In the genomic region with DNA sequence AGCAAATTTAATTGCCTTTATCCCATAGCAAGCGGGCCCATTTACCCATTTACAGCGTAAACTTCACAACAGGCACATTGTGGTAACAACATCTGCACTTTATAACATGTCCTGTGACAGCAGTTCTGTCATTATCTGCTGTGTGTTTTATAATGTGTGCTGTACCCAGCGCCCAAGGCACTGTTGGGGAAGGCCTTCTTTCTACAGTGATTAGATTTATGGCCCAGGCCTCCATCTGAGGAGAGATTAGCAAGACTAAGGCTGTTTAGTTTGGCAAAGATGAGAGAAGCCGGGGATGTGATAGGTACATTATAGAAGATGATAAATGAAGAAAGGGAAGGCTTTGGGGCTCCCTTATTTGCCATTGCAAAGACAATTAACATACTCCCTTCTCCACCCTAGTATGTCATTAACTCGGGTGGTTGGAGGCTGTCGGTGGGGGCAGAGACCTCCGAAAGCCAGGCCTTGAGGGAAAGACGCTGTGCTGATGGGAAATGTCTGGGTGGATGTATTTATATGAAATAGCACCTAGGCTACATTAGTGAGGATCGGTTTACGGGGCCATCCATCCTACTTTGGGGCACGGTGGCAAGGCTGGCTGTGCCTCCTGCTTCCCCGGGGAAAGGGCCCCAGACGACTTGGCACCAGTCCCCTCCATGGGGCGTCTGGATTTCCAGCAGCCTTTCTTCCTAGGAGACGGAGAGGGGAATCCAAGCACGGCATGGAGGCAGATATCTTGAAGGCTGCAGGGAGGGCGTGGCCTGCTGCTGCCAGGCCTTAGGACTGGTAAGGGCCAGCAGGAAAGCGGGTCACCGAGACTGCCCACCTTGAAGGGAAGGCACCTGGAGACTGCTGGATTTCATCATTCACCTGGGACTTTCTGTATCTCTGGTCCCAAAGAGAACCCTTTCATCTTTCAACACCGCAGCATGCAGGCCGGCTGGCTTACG, we compare ENCODE assay signal across 1 cellular context.
TF ChIP-seq lines count a peak whose summit lies in the region.

No MANE protein-coding gene starts in this region.

TF ChIP-seq in HEK293, 187 proteins besides CTCF, POLR2A, EP300 and RAD21 (continued from another document and continues in another):
- TF ChIP-seq KLF8 (tag by site-specific recombination; IDR thresholded peaks at IDR 0.05) (no peak), ZNF501 (tag by site-specific recombination; IDR thresholded peaks at IDR 0.05) (no peak), ZNF555 (tag by site-specific recombination; conservative IDR thresholded peaks at IDR 0.05) (no peak), GLIS1 (tag by site-specific recombination; IDR thresholded peaks at IDR 0.05) (peak; percentile 91), IKZF3 (tag by site-specific recombination; IDR thresholded peaks at IDR 0.05) (peak; percentile 72), ZNF23 (tag by site-specific recombination; IDR thresholded peaks at IDR 0.05; ENCODE audit: borderline replicate concordance) (no peak), ZBTB20 (tag by site-specific recombination; IDR thresholded peaks at IDR 0.05) (peak; percentile 25), TRIM28 (IDR thresholded peaks at IDR 0.05; ENCODE audit: borderline replicate concordance, low read length) (peak; percentile 70; the same call in 1 of the 2 replicates), SP7 (tag by site-specific recombination; IDR thresholded peaks at IDR 0.05) (peak; percentile 98), WT1 (tag by site-specific recombination; IDR thresholded peaks at IDR 0.05) (peak; percentile 98), ZNF24 (tag by site-specific recombination; IDR thresholded peaks at IDR 0.05) (peak; percentile 61), ZNF341 (tag by site-specific recombination; IDR thresholded peaks at IDR 0.05; ENCODE audit: low read depth) (peak; percentile 57), ZNF830 (tag by site-specific recombination; IDR thresholded peaks at IDR 0.05; ENCODE audit: low read depth) (no peak), TCF7L2 (IDR thresholded peaks at IDR 0.05; ENCODE audit: borderline replicate concordance, low read depth, low read length) (peak; percentile 84; the same call in 1 of the 2 replicates), ZNF660 (tag by site-specific recombination; IDR thresholded peaks at IDR 0.05) (no peak), OVOL3 (tag by site-specific recombination; IDR thresholded peaks at IDR 0.05) (peak; percentile 79; the same call in 1 of the 2 replicates), MZF1 (tag by site-specific recombination; IDR thresholded peaks at IDR 0.05; ENCODE audit: borderline replicate concordance) (peak; percentile 93), ZBTB1 (tag by site-specific recombination; IDR thresholded peaks at IDR 0.05) (no peak), OSR2 (tag by site-specific recombination; IDR thresholded peaks at IDR 0.05) (peak; percentile 81), SALL2 (tag by site-specific recombination; IDR thresholded peaks at IDR 0.05; ENCODE audit: borderline replicate concordance) (no peak), BCL11A (tag by site-specific recombination; IDR thresholded peaks at IDR 0.05; ENCODE audit: low read depth) (peak; percentile 63; the same call in 1 of the 2 replicates), KLF7 (tag by site-specific recombination; IDR thresholded peaks at IDR 0.05; ENCODE audit: borderline replicate concordance) (peak; percentile 46; the same call in 1 of the 2 replicates), ZSCAN30 (tag by site-specific recombination; IDR thresholded peaks at IDR 0.05) (peak; percentile 72; the same call in 1 of the 2 replicates), ZNF792 (tag by site-specific recombination; IDR thresholded peaks at IDR 0.05) (0 out of 2 replicates have a peak, but pooled peaks have one; percentile 40), ZXDB (tag by site-specific recombination; IDR thresholded peaks at IDR 0.05) (peak; percentile 86), ZBTB17 (tag by site-specific recombination; IDR thresholded peaks at IDR 0.05) (peak; percentile 39; the same call in 1 of the 2 replicates), ZNF121 (tag by site-specific recombination; IDR thresholded peaks at IDR 0.05) (peak; percentile 34; the same call in 1 of the 2 replicates), ZNF274 (IDR thresholded peaks at IDR 0.05; ENCODE audit: low read length) (no peak), ZNF274 (tag by site-specific recombination; IDR thresholded peaks at IDR 0.05; ENCODE audit: borderline replicate concordance) (no peak), ZBTB8A (tag by site-specific recombination; IDR thresholded peaks at IDR 0.05) (peak; percentile 79), BCL11B (tag by site-specific recombination; IDR thresholded peaks at IDR 0.05; ENCODE audit: low read depth) (peak; percentile 12; the same call in 1 of the 2 replicates), ZFP3 (tag by site-specific recombination; IDR thresholded peaks at IDR 0.05; ENCODE audit: low read depth) (no peak; the same call in 1 of the 2 replicates), ZNF561 (tag by site-specific recombination; IDR thresholded peaks at IDR 0.05; ENCODE audit: borderline replicate concordance) (peak; percentile 89), ZNF335 (tag by site-specific recombination; conservative IDR thresholded peaks at IDR 0.05) (peak; percentile 66), PRDM1 (tag by site-specific recombination; IDR thresholded peaks at IDR 0.05) (no peak), GLI2 (tag by site-specific recombination; IDR thresholded peaks at IDR 0.05; ENCODE audit: borderline replicate concordance, low read depth) (peak; percentile 83; the same call in 1 of the 2 replicates), ZNF626 (tag by site-specific recombination; IDR thresholded peaks at IDR 0.05) (no peak), ZNF2 (tag by site-specific recombination; IDR thresholded peaks at IDR 0.05) (0 out of 2 replicates have a peak, but pooled peaks have one; percentile 37)
- TF ChIP-seq, protein P1, sequence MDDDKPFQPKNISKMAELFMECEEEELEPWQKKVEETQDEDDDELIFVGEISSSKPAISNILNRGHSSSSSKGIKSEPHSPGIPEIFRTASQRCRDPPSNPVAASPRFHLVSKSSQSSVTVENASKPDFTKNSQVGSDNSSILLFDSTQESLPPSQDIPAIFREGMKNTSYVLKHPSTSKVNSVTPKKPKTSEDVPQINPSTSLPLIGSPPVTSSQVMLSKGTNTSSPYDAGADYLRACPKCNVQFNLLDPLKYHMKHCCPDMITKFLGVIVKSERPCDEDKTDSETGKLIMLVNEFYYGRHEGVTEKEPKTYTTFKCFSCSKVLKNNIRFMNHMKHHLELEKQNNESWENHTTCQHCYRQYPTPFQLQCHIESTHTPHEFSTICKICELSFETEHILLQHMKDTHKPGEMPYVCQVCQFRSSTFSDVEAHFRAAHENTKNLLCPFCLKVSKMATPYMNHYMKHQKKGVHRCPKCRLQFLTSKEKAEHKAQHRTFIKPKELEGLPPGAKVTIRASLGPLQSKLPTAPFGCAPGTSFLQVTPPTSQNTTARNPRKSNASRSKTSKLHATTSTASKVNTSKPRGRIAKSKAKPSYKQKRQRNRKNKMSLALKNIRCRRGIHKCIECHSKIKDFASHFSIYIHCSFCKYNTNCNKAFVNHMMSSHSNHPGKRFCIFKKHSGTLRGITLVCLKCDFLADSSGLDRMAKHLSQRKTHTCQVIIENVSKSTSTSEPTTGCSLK (tag by site-specific recombination; IDR thresholded peaks at IDR 0.05) = no peak
- TF ChIP-seq, protein P2, sequence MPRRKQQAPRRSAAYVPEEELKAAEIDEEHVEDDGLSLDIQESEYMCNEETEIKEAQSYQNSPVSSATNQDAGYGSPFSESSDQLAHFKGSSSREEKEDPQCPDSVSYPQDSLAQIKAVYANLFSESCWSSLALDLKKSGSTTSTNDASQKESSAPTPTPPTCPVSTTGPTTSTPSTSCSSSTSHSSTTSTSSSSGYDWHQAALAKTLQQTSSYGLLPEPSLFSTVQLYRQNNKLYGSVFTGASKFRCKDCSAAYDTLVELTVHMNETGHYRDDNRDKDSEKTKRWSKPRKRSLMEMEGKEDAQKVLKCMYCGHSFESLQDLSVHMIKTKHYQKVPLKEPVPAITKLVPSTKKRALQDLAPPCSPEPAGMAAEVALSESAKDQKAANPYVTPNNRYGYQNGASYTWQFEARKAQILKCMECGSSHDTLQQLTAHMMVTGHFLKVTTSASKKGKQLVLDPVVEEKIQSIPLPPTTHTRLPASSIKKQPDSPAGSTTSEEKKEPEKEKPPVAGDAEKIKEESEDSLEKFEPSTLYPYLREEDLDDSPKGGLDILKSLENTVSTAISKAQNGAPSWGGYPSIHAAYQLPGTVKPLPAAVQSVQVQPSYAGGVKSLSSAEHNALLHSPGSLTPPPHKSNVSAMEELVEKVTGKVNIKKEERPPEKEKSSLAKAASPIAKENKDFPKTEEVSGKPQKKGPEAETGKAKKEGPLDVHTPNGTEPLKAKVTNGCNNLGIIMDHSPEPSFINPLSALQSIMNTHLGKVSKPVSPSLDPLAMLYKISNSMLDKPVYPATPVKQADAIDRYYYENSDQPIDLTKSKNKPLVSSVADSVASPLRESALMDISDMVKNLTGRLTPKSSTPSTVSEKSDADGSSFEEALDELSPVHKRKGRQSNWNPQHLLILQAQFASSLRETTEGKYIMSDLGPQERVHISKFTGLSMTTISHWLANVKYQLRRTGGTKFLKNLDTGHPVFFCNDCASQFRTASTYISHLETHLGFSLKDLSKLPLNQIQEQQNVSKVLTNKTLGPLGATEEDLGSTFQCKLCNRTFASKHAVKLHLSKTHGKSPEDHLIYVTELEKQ (tag by site-specific recombination; IDR thresholded peaks at IDR 0.05; ENCODE audit: borderline replicate concordance) = peak; percentile 29; the same call in 1 of the 2 replicates
- TF ChIP-seq, protein P3, sequence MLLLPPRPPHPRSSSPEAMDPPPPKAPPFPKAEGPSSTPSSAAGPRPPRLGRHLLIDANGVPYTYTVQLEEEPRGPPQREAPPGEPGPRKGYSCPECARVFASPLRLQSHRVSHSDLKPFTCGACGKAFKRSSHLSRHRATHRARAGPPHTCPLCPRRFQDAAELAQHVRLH (tag by site-specific recombination; IDR thresholded peaks at IDR 0.05) = peak; percentile 79
- TF ChIP-seq, protein P4, sequence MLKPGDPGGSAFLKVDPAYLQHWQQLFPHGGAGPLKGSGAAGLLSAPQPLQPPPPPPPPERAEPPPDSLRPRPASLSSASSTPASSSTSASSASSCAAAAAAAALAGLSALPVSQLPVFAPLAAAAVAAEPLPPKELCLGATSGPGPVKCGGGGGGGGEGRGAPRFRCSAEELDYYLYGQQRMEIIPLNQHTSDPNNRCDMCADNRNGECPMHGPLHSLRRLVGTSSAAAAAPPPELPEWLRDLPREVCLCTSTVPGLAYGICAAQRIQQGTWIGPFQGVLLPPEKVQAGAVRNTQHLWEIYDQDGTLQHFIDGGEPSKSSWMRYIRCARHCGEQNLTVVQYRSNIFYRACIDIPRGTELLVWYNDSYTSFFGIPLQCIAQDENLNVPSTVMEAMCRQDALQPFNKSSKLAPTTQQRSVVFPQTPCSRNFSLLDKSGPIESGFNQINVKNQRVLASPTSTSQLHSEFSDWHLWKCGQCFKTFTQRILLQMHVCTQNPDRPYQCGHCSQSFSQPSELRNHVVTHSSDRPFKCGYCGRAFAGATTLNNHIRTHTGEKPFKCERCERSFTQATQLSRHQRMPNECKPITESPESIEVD (tag by site-specific recombination; IDR thresholded peaks at IDR 0.05) = peak; percentile 72
- TF ChIP-seq, protein P5, sequence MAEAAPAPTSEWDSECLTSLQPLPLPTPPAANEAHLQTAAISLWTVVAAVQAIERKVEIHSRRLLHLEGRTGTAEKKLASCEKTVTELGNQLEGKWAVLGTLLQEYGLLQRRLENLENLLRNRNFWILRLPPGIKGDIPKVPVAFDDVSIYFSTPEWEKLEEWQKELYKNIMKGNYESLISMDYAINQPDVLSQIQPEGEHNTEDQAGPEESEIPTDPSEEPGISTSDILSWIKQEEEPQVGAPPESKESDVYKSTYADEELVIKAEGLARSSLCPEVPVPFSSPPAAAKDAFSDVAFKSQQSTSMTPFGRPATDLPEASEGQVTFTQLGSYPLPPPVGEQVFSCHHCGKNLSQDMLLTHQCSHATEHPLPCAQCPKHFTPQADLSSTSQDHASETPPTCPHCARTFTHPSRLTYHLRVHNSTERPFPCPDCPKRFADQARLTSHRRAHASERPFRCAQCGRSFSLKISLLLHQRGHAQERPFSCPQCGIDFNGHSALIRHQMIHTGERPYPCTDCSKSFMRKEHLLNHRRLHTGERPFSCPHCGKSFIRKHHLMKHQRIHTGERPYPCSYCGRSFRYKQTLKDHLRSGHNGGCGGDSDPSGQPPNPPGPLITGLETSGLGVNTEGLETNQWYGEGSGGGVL (tag by site-specific recombination; IDR thresholded peaks at IDR 0.05) = 0 out of 2 replicates have a peak, but pooled peaks have one; percentile 30
- TF ChIP-seq, protein P6, sequence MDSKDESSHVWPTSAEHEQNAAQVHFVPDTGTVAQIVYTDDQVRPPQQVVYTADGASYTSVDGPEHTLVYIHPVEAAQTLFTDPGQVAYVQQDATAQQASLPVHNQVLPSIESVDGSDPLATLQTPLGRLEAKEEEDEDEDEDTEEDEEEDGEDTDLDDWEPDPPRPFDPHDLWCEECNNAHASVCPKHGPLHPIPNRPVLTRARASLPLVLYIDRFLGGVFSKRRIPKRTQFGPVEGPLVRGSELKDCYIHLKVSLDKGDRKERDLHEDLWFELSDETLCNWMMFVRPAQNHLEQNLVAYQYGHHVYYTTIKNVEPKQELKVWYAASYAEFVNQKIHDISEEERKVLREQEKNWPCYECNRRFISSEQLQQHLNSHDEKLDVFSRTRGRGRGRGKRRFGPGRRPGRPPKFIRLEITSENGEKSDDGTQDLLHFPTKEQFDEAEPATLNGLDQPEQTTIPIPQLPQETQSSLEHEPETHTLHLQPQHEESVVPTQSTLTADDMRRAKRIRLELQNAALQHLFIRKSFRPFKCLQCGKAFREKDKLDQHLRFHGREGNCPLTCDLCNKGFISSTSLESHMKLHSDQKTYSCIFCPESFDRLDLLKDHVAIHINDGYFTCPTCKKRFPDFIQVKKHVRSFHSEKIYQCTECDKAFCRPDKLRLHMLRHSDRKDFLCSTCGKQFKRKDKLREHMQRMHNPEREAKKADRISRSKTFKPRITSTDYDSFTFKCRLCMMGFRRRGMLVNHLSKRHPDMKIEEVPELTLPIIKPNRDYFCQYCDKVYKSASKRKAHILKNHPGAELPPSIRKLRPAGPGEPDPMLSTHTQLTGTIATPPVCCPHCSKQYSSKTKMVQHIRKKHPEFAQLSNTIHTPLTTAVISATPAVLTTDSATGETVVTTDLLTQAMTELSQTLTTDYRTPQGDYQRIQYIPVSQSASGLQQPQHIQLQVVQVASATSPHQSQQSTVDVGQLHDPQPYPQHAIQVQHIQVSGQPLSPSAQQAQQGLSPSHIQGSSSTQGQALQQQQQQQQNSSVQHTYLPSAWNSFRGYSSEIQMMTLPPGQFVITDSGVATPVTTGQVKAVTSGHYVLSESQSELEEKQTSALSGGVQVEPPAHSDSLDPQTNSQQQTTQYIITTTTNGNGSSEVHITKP (tag by site-specific recombination; IDR thresholded peaks at IDR 0.05) = peak; percentile 40; the same call in 1 of the 2 replicates
- TF ChIP-seq, protein P7, sequence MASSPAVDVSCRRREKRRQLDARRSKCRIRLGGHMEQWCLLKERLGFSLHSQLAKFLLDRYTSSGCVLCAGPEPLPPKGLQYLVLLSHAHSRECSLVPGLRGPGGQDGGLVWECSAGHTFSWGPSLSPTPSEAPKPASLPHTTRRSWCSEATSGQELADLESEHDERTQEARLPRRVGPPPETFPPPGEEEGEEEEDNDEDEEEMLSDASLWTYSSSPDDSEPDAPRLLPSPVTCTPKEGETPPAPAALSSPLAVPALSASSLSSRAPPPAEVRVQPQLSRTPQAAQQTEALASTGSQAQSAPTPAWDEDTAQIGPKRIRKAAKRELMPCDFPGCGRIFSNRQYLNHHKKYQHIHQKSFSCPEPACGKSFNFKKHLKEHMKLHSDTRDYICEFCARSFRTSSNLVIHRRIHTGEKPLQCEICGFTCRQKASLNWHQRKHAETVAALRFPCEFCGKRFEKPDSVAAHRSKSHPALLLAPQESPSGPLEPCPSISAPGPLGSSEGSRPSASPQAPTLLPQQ (tag by site-specific recombination; IDR thresholded peaks at IDR 0.05) = peak; percentile 64; the same call in 1 of the 2 replicates
